15 cellular contexts compared by ENCODE assay signal in the genomic region with DNA sequence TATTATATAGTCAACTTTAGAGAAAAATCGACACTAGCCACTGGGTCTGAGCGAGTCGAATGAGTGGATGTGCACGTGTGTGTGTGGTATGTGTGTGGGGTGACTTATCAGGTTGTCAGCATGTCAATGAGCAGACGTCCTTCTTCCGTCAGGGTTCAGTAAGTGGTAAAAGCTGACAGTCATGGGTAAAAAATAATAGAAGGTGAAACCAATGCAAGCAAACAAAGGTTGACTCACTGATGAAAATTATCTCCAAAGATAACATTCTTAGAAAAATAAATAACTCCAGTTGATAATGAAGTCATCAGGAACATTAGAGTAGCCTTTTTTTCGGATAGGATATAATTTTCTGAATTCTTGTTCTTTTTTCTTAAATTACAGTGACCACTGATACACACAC.
"Had no signal": no experiment of that assay in that cellular context is flagged by ENCODE, and none has a peak within 500 bp of the region (broad histone marks: within the 10 kb centered on the region; RNA-seq: fewer than 3 reads in every experiment).

No MANE protein-coding gene starts in this region.

- DNase-seq: activated CD4-positive, alpha-beta memory T cell treated with anti-CD3 and anti-CD28 coated beads for 36 hours; activated effector memory CD4-positive, alpha-beta T cell treated with anti-CD3 and anti-CD28 coated beads, Interleukin-2, amount 50 U/mL, for 16 hours; activated T-cell treated with anti-CD3 and anti-CD28 coated beads, Interleukin-2, amount 50 U/mL, for 4 hours; colonic mucosa; kidney; midbrain; naive thymus-derived CD4-positive, alpha-beta T cell; posterior cingulate gyrus; tibial artery had no signal

- H3K27me3 ChIP-seq: colonic mucosa, right atrium auricular region had no signal

- FAIRE-seq: frontal cortex, kidney had no signal

- ATAC-seq: activated T-cell treated with anti-CD3 and anti-CD28 coated beads, Interleukin-2, amount 50 U/mL, for 4 hours; naive thymus-derived CD4-positive, alpha-beta T cell had no signal

- H3K4me3 Mint-ChIP-seq: activated CD4-positive, alpha-beta memory T cell treated with anti-CD3 and anti-CD28 coated beads for 36 hours; activated naive CD8-positive, alpha-beta T cell; activated T-cell treated with anti-CD3 and anti-CD28 coated beads, Interleukin-2, amount 50 U/mL, for 4 hours; naive thymus-derived CD4-positive, alpha-beta T cell; T-helper 2 cell treated with Interferon-gamma antibody and Interleukin-4, amounts not matched to agents 5 μg/mL and 100 μg/mL, for 36 hours had no signal

- H3K27ac Mint-ChIP-seq: activated CD4-positive, alpha-beta memory T cell treated with anti-CD3 and anti-CD28 coated beads for 36 hours; activated naive CD8-positive, alpha-beta T cell; naive thymus-derived CD4-positive, alpha-beta T cell; T-helper 2 cell treated with Interferon-gamma antibody and Interleukin-4, amounts not matched to agents 5 μg/mL and 100 μg/mL, for 36 hours had no signal

- H3K9me3 Mint-ChIP-seq: activated CD4-positive, alpha-beta memory T cell treated with anti-CD3 and anti-CD28 coated beads for 36 hours; activated T-cell treated with anti-CD3 and anti-CD28 coated beads, Interleukin-2, amount 50 U/mL, for 4 hours; T-helper 2 cell treated with Interferon-gamma antibody and Interleukin-4, amounts not matched to agents 5 μg/mL and 100 μg/mL, for 36 hours had no signal

- H3K27ac ChIP-seq: colonic mucosa, neutrophil, right atrium auricular region, skin epidermis, tibial artery had no signal

- H3K9me3 ChIP-seq: colonic mucosa, neutrophil, right atrium auricular region, tibial artery had no signal

- H3K4me3 ChIP-seq: colonic mucosa, right atrium auricular region, skin epidermis, tibial artery had no signal

- H3K4me1 ChIP-seq: colonic mucosa, right atrium auricular region, tibial artery had no signal

- H3K36me3 Mint-ChIP-seq: activated CD4-positive, alpha-beta memory T cell treated with anti-CD3 and anti-CD28 coated beads for 36 hours; activated naive CD8-positive, alpha-beta T cell; naive thymus-derived CD4-positive, alpha-beta T cell had no signal

- H3K36me3 ChIP-seq: colonic mucosa, neutrophil, right atrium auricular region, tibial artery had no signal
